In the genomic region with DNA sequence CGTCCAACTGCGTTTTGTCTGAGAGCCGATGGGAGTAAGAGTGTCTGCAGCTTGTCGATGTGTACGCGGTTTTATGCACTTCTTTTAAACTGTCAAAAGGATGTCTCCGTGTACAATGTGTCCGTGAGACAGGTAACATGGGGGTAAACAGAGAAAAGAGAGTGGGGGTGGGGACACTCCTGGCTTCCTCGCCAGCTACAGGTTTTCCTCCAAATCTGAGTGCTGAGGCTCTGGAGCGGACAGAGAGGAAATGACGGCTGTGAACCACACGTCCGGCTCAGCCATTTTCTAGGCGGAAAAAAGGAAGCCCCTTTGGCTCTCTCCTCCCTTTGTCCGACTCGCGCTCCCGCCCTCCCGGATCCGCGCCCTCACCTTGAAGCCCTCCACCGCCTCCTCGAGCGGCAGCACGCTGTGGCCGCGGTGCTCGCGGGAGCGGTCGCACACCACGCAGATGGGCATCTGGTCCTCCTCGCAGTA, we compare ENCODE assay signal across 1 cellular context.
A peak's percentile ranks its signal among the peaks of the same experiment; 100 is the strongest.
TF ChIP-seq lines count a peak whose summit lies in the region.

No MANE protein-coding gene starts in this region.

TF ChIP-seq in K562, 482 proteins besides CTCF, POLR2A, EP300 and RAD21 (continued from another document):
- TF ChIP-seq NR2C2 (CRISPR knock-in tag; IDR thresholded peaks at IDR 0.05) (no peak), NR2C2 (tag; IDR thresholded peaks at IDR 0.05) (no peak), ESRRA (IDR thresholded peaks at IDR 0.05; ENCODE audit: borderline replicate concordance, low read depth) (no peak), PTTG1 (tag; IDR thresholded peaks at IDR 0.05; ENCODE audit: low read depth) (no peak), ZNF140 (CRISPR knock-in tag; IDR thresholded peaks at IDR 0.05) (no peak), EP400 (IDR thresholded peaks at IDR 0.05) (no peak), WHSC1 (IDR thresholded peaks at IDR 0.05; ENCODE audit: low read length) (no peak), ZC3H8 (IDR thresholded peaks at IDR 0.05) (no peak), PHB2 (IDR thresholded peaks at IDR 0.05; ENCODE audit: low read depth) (peak; percentile 40; the same call in 1 of the 2 replicates), E2F6 (IDR thresholded peaks at IDR 0.05; ENCODE audit: borderline replicate concordance in 1 of 2, extremely low read depth in 1 of 2, insufficient read depth in 1 of 2, insufficient read length in 1 of 2, low read depth in 1 of 2, low read length in 1 of 2, poor library complexity in 1 of 2, severe bottlenecking in 1 of 2) (peak; percentile 60 to 70), ZBED1 (IDR thresholded peaks at IDR 0.05) (0 out of 2 replicates have a peak, but pooled peaks have one; percentile 3), BCOR (IDR thresholded peaks at IDR 0.05) (no peak), ZHX1 (conservative IDR thresholded peaks at IDR 0.05; ENCODE audit: low read length) (no peak), ZBTB11 (CRISPR knock-in tag; IDR thresholded peaks at IDR 0.05) (peak in 1 of 3 experiments; percentile 35; a peak in 2 of 6 replicates), PURB (CRISPR knock-in tag; IDR thresholded peaks at IDR 0.05; ENCODE audit: low read depth) (no peak), CREM (IDR thresholded peaks at IDR 0.05; ENCODE audit: low read depth) (peak; percentile 3; the same call in 1 of the 2 replicates), HMGN3 (IDR thresholded peaks at IDR 0.05; ENCODE audit: borderline replicate concordance, extremely low read depth, insufficient read length, low read depth, low read length) (peak; percentile 7), ZNF780A (CRISPR knock-in tag; IDR thresholded peaks at IDR 0.05) (no peak), ETV1 (tag; conservative IDR thresholded peaks at IDR 0.05; ENCODE audit: low read depth) (0 out of 2 replicates have a peak, but pooled peaks have one; percentile 4), ZNF224 (CRISPR knock-in tag; IDR thresholded peaks at IDR 0.05) (0 out of 2 replicates have a peak, but pooled peaks have one; percentile 3), BRD9 (IDR thresholded peaks at IDR 0.05; ENCODE audit: low read depth, partially characterized antibody) (peak; percentile 8)
- TF ChIP-seq, protein P1, sequence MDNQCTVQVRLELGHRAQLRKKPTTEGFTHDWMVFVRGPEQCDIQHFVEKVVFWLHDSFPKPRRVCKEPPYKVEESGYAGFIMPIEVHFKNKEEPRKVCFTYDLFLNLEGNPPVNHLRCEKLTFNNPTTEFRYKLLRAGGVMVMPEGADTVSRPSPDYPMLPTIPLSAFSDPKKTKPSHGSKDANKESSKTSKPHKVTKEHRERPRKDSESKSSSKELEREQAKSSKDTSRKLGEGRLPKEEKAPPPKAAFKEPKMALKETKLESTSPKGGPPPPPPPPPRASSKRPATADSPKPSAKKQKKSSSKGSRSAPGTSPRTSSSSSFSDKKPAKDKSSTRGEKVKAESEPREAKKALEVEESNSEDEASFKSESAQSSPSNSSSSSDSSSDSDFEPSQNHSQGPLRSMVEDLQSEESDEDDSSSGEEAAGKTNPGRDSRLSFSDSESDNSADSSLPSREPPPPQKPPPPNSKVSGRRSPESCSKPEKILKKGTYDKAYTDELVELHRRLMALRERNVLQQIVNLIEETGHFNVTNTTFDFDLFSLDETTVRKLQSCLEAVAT (IDR thresholded peaks at IDR 0.05), result peak; percentile 24 to 48; a peak in 3 of 4 replicates
- TF ChIP-seq, protein P2, sequence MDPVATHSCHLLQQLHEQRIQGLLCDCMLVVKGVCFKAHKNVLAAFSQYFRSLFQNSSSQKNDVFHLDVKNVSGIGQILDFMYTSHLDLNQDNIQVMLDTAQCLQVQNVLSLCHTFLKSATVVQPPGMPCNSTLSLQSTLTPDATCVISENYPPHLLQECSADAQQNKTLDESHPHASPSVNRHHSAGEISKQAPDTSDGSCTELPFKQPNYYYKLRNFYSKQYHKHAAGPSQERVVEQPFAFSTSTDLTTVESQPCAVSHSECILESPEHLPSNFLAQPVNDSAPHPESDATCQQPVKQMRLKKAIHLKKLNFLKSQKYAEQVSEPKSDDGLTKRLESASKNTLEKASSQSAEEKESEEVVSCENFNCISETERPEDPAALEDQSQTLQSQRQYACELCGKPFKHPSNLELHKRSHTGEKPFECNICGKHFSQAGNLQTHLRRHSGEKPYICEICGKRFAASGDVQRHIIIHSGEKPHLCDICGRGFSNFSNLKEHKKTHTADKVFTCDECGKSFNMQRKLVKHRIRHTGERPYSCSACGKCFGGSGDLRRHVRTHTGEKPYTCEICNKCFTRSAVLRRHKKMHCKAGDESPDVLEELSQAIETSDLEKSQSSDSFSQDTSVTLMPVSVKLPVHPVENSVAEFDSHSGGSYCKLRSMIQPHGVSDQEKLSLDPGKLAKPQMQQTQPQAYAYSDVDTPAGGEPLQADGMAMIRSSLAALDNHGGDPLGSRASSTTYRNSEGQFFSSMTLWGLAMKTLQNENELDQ (CRISPR knock-in tag; IDR thresholded peaks at IDR 0.05; ENCODE audit: borderline replicate concordance), result 0 out of 2 replicates have a peak, but pooled peaks have one; percentile 24
